Comparison of ENCODE assay signal across 17 cellular contexts in the genomic region with DNA sequence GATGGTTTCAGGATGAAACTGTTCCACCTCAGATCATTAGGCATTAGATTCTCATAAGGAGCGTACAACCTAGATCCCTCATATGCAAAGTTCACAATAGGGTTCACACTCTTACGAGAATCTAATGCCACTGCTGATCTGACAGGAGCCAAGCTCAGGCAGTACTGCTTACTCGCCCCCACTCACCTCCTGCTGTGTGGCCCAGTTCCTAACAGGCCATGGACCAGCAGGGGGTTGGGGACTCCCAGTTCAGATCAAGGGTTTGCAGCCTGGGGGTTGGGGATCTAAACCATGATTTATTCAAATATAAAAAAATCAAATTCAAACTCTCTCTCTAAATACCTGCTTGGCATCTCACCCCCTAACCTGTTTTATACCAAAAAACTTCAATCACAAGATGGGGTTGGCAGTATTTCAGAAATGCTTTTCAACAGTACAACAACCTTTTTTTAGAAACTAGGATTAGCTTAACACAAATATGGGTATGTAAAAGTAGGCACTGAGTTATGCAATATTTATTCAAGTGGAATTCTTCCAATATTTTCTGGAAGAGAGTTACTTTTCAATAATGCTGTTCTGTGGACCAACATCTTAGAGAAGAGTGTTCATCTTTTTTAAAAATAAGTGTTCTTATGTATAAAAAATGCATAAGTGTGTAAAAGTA. TPM values are rescaled to one million over a fixed set of nuclear protein-coding genes. Genes with fewer than 3 reads are reported as not detected.
A peak's percentile ranks its signal among the peaks of the same experiment; 100 is the strongest.
DNase-seq lines count a peak whose midpoint lies in the region; ATAC-seq and TF ChIP-seq lines count a peak whose summit lies in the region.
"Had no signal": no experiment of that assay in that cellular context is flagged by ENCODE, and none has a peak within 500 bp of the region (broad histone marks: within the 10 kb centered on the region; RNA-seq: fewer than 3 reads in every experiment).

No MANE protein-coding gene starts in this region.

- no peak overlapping the region for H3K4me3 ChIP-seq in ascending aorta
- no peak overlapping the region for H3K4me3 ChIP-seq in thoracic aorta
- H3K4me3 ChIP-seq: GM12878 had no signal

- peaks cover 56% of the 10 kb centered on the region for H3K36me3 Mint-ChIP-seq in activated naive CD8-positive, alpha-beta T cell treated with anti-CD3 and anti-CD28 coated beads for 36 hours

- no peak for ATAC-seq in thoracic aorta (ENCODE audit: insufficient number of reproducible peaks, low FRiP score, low read depth)
- ATAC-seq: activated T-helper 17 cell treated with anti-CD3 and anti-CD28 coated beads, Interleukin-2, amount 50 U/mL, for 72 hours; GM12878; Panc1 had no signal

- no peak for TF ChIP-seq CTCF in ascending aorta (IDR thresholded peaks at IDR 0.05)
- TF ChIP-seq CTCF in thoracic aorta (IDR thresholded peaks at IDR 0.05): no peak
- TF ChIP-seq CTCF in GM10266 (IDR thresholded peaks at IDR 0.05; ENCODE audit: control insufficient read depth, insufficient read depth, low read depth, missing control alignments): no peak

- H3K27me3 ChIP-seq in ascending aorta (no peaks in the 10 kb centered on the region), thoracic aorta (replicated peaks; ENCODE audit: insufficient read depth) (no peaks in the 10 kb centered on the region)

- H3K9me3 ChIP-seq in ascending aorta (no peaks in the 10 kb centered on the region), thoracic aorta (no peaks in the 10 kb centered on the region)

- no peak overlapping the region for H3K27ac Mint-ChIP-seq in activated naive CD8-positive, alpha-beta T cell treated with anti-CD3 and anti-CD28 coated beads for 36 hours
- H3K27ac Mint-ChIP-seq: activated T-helper 17 cell treated with anti-CD3 and anti-CD28 coated beads, Interleukin-2, amount 50 U/mL, for 72 hours; progenitor cell of endocrine pancreas had no signal

- H3K4me1 Mint-ChIP-seq in activated naive CD8-positive, alpha-beta T cell treated with anti-CD3 and anti-CD28 coated beads for 36 hours: peaks cover 4% of the 10 kb centered on the region

- H3K4me3 Mint-ChIP-seq in activated naive CD8-positive, alpha-beta T cell treated with anti-CD3 and anti-CD28 coated beads for 36 hours: no peak overlapping the region
- H3K4me3 Mint-ChIP-seq: activated T-helper 17 cell treated with anti-CD3 and anti-CD28 coated beads, Interleukin-2, amount 50 U/mL, for 72 hours had no signal

- H3K36me3 ChIP-seq in ascending aorta (no peaks in the 10 kb centered on the region), thoracic aorta (no peaks in the 10 kb centered on the region)

- H3K9me3 Mint-ChIP-seq in activated naive CD8-positive, alpha-beta T cell treated with anti-CD3 and anti-CD28 coated beads for 36 hours: peaks cover 12% of the 10 kb centered on the region
- H3K9me3 Mint-ChIP-seq: activated T-helper 17 cell treated with anti-CD3 and anti-CD28 coated beads, Interleukin-2, amount 50 U/mL, for 72 hours had no signal

- no peaks in the 10 kb centered on the region for H3K27me3 Mint-ChIP-seq in activated naive CD8-positive, alpha-beta T cell treated with anti-CD3 and anti-CD28 coated beads for 36 hours
- H3K27me3 Mint-ChIP-seq: activated T-helper 17 cell treated with anti-CD3 and anti-CD28 coated beads, Interleukin-2, amount 50 U/mL, for 72 hours; progenitor cell of endocrine pancreas had no signal

- intact Hi-C loops in ascending aorta (cut with DNase I): no loop called here

- H3K27ac ChIP-seq in ascending aorta (peak overlapping the region; percentile 61 to 75), thoracic aorta (peak overlapping the region; percentile 15 to 35)

- H3K4me1 ChIP-seq in ascending aorta (peaks cover 0 to 7% of the 10 kb centered on the region in 2 donors), thoracic aorta (ENCODE audit: control insufficient read depth in 1 of 2, low read depth in 2 of 2) (peaks cover 5 to 16% of the 10 kb centered on the region in 2 donors)

- peak; percentile 71 for DNase-seq in HCEC 1CT
- DNase-seq in ascending aorta (ENCODE audit: low spot score in 2 of 2): no peak
- DNase-seq in iris pigment epithelial cell (ENCODE audit: low read depth): peak; percentile 50
- DNase-seq in thoracic aorta (ENCODE audit: low spot score): no peak
- no peak for DNase-seq in NCI-H524 treated with DMSO at 0.1 percent for 48 hours (lab: John Stamatoyannopoulos, UW)
- no peak for DNase-seq in activated naive CD8-positive, alpha-beta T cell treated with anti-CD3 and anti-CD28 coated beads for 36 hours
- no peak for DNase-seq in GM10266 (ENCODE audit: extremely low spot score)
- DNase-seq: amniotic stem cell, cortex of kidney, H7, hippocampal formation, MV-4-11, NCI-H2107 had no signal

RNA-seq across cellular contexts. Expression of a gene that starts 30.1 kb away (rescaled TPM):
- 11.8 TPM for total RNA-seq in ascending aorta
- total RNA-seq in thoracic aorta: 10 to 100 TPM; 12.2 to 25.8 TPM
- 10 to 100 TPM; 16.9 to 18.5 TPM for total RNA-seq in activated naive CD8-positive, alpha-beta T cell treated with anti-CD3 and anti-CD28 coated beads for 36 hours

Comparison
In these comparisons a context has a peak if more than half of its experiments do, and no peak if none do; other contexts are left out.
1. DNase-seq: peak in HCEC 1CT (single experiment) and iris pigment epithelial cell (single experiment); none in ascending aorta (0 of 2), thoracic aorta (single experiment), NCI-H524 treated with DMSO at 0.1 percent for 48 hours (single experiment), activated naive CD8-positive, alpha-beta T cell treated with anti-CD3 and anti-CD28 coated beads for 36 hours (single experiment) and GM10266 (single experiment).